ENCODE assay signal across 1 cellular context in genomic region chr12:56146492-56147460, GRCh38.
TF ChIP-seq lines count a peak whose summit lies in the region.

No MANE protein-coding gene starts in this region.

TF ChIP-seq in endothelial cell of umbilical vein, 7 proteins besides CTCF, POLR2A, EP300 and RAD21:
- no peak for TF ChIP-seq JUN (IDR thresholded peaks at IDR 0.05; ENCODE audit: borderline replicate concordance, insufficient read depth, insufficient read length, low read depth)
- peak; percentile 46 for TF ChIP-seq POLR2AphosphoS5 (IDR thresholded peaks at IDR 0.05; ENCODE audit: insufficient read depth, low read depth, low read length)
- no peak for TF ChIP-seq GATA2 (IDR thresholded peaks at IDR 0.05; ENCODE audit: insufficient read depth, insufficient read length, low read depth, low read length)
- peak; percentile 10 for TF ChIP-seq FOS (IDR thresholded peaks at IDR 0.05; ENCODE audit: borderline replicate concordance, insufficient read depth, low read length)
